In the genomic region with DNA sequence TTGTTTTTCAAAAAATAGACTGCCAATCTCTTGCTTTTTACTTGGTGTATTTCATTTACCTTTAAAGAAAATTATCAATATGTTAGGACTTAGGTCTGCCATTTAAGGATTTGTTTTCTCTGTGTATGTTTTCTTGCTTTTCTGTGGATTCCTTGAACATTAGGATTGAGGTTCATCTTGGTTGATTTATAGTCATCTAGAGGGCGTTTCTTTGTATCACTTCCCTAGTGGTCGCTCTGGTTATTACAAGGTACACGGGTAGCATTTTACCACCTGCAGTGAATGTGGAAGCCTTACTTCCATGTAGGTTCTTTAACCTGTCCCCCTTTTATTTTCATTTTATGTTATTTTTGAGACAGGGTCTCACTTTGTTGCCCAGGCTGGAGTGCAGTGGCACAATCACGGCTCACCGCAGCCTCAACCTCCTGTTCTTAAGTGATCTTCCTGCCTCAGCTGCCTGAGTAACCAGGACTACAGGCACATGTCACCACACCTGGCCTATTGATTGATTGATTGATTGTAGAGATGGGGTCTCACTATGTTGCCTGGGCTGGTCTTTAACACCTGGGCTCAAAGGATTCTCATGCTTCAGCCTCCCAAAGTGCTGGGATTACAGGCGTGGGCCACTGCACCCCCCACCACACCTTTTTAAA, we compare ENCODE assay signal across 8 cellular contexts. TPM values are rescaled to one million over a fixed set of nuclear protein-coding genes. Genes with fewer than 3 reads are reported as not detected.
DNase-seq lines count a peak whose midpoint lies in the region; TF ChIP-seq lines count a peak whose summit lies in the region.

No MANE protein-coding gene starts in this region.

- peaks cover 35% of the 10 kb centered on the region for H3K27me3 Mint-ChIP-seq in HFFc6 (ENCODE audit: insufficient read depth)

- no peak overlapping the region for H3K27ac Mint-ChIP-seq in HFFc6

- peaks cover 4% of the 10 kb centered on the region for H3K9me3 Mint-ChIP-seq in HFFc6

- H3K4me3 ChIP-seq in foreskin fibroblast (ENCODE audit: low read depth in 1 of 2, low read length in 2 of 2) = no peak overlapping the region

- TF ChIP-seq CTCF in HFFc6 (IDR thresholded peaks at IDR 0.05) (peak; percentile 74), foreskin fibroblast (IDR thresholded peaks at IDR 0.05; ENCODE audit: low read depth, low read length) (peak; percentile 35)

- DNase-seq in NCI-H524 (lab: John Stamatoyannopoulos, UW) = peak; percentile 40 to 68
- DNase-seq in NCI-H524 treated with DMSO at 0.1 percent for 48 hours (lab: John Stamatoyannopoulos, UW) = no peak
- DNase-seq in HFFc6 = no peak
- peak; percentile 7 for DNase-seq in SKM-1 (lab: John Stamatoyannopoulos, UW; ENCODE audit: unreplicated experiment)
- peak in 1 of 2 donors; percentile 49 for DNase-seq in foreskin fibroblast
- DNase-seq in superior temporal gyrus (ENCODE audit: extremely low spot score) = peak; percentile 35
- no peak for DNase-seq in activated CD8-positive, alpha-beta memory T cell treated with anti-CD3 and anti-CD28 coated beads, Interleukin-2, amount 50 U/mL, for 4 hours
- no peak for DNase-seq in OCI-M2 (lab: John Stamatoyannopoulos, UW; ENCODE audit: unreplicated experiment)

- no peaks in the 10 kb centered on the region for H3K4me1 Mint-ChIP-seq in HFFc6 (ENCODE audit: low read depth)

- H3K36me3 Mint-ChIP-seq in HFFc6 (ENCODE audit: low read depth) = no peaks in the 10 kb centered on the region

- H3K4me3 Mint-ChIP-seq in HFFc6 = no peak overlapping the region

RNA-seq across cellular contexts. Expression of a gene that starts 35.2 kb away (rescaled TPM):
- total RNA-seq in HFFc6 (2021; fragmentation: NEBNext Ultra II Directional; extraction: Animal tissue kit (Norgen Biotek cat#: 25700)) = 10 to 100 TPM; 18.2 to 20.2 (median 19.3) TPM

Comparison
In these comparisons a context has a peak if more than half of its experiments do, and no peak if none do; other contexts are left out.
1. DNase-seq: peak in NCI-H524 (2 of 2), SKM-1 (single experiment) and superior temporal gyrus (single experiment); none in NCI-H524 treated with DMSO at 0.1 percent for 48 hours (single experiment), HFFc6 (single experiment), activated CD8-positive, alpha-beta memory T cell treated with anti-CD3 and anti-CD28 coated beads, Interleukin-2, amount 50 U/mL, for 4 hours (single experiment) and OCI-M2 (single experiment).